Comparison of ENCODE assay signal across 12 cellular contexts in the genomic region with DNA sequence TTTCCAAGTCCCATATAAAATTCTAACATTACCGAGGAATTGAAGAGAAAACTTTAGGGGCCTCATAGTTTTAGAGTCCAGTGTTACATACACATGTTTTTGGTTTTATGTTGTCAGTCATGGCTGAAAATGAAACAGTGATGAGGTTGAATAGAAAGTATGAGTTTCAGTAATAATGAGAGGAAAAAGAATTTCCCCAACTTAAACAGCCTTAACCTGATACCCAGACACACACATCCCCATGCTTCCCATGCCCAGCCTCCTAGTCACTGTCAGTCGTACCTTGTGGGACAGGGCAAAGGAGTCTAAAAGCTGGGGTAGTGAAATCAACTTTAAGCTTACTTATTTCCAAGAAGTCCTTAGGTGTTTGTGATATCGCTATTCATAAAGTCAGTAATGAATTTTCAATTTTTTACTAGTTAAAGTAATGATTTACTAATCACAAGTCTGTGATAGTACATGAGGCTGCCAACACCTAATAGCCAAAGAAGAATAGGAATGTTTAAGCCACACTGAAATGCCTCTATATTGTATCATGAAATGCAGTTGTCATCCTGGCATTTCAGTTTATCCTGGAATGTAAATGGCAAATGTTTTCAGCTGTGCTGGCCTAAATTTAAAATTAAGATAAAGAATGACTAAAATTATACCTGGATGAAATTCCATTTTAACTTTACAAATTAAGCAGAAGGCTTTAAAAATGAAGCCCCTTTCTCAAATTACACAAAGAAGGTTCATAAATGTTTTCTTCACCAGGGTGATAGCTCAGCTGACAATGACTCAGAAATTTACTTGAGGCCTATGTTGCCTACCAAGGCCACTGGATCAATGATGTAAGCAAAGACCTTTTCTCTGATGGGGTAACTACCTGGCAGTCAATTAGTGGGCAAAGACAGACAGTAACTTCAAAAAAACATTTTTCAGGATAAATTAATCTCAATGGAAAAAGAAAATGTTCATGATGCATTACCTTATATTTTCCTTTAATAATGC. TPM values are rescaled to one million over a fixed set of nuclear protein-coding genes. Genes with fewer than 3 reads are reported as not detected.
DNase-seq lines count a peak whose midpoint lies in the region; ATAC-seq and TF ChIP-seq lines count a peak whose summit lies in the region.
"Had no signal": no experiment of that assay in that cellular context is flagged by ENCODE, and none has a peak within 500 bp of the region (broad histone marks: within the 10 kb centered on the region; RNA-seq: fewer than 3 reads in every experiment).

No MANE protein-coding gene starts in this region.

- TF ChIP-seq CTCF in nephron (IDR thresholded peaks at IDR 0.05; ENCODE audit: unreplicated experiment in 3 of 3): no peak

- peak; percentile 66 to 68 for ATAC-seq in activated CD4-positive, CD25-positive, alpha-beta regulatory T cell treated with anti-CD3 and anti-CD28 coated beads, Interleukin-2, amount 50 U/mL, for 24 hours
- ATAC-seq in GM21723 (IDR thresholded peaks at IDR 0.05; ENCODE audit: unreplicated experiment) (peak; percentile 89), HG03565 (IDR thresholded peaks at IDR 0.05; ENCODE audit: unreplicated experiment) (peak; percentile 88), left lobe of liver (no peak)

- peak overlapping the region; percentile 53 to 66 (median 60) for H3K27ac Mint-ChIP-seq in nephron

- H3K27me3 Mint-ChIP-seq in nephron (ENCODE audit: low read depth): no peaks in the 10 kb centered on the region

- peaks cover 22% of the 10 kb centered on the region for H3K36me3 Mint-ChIP-seq in nephron (ENCODE audit: low read depth)

- DNase-seq in activated CD4-positive, CD25-positive, alpha-beta regulatory T cell treated with anti-CD3 and anti-CD28 coated beads, Interleukin-2, amount 50 U/mL, for 72 hours: no peak
- no peak for DNase-seq in 8988T
- DNase-seq in left lobe of liver (ENCODE audit: low spot score): no peak
- DNase-seq in DMS153 (lab: John Stamatoyannopoulos, UW): no peak
- DNase-seq: foreskin fibroblast, occipital lobe had no signal

- H3K9me3 Mint-ChIP-seq in nephron: no peaks in the 10 kb centered on the region

- peaks cover 18% of the 10 kb centered on the region for H3K4me1 Mint-ChIP-seq in nephron

- peak overlapping the region in 1 of 3 experiments; percentile 65 for H3K4me3 Mint-ChIP-seq in nephron

RNA-seq across cellular contexts. Expression of a gene that starts 24.2 kb away (rescaled TPM):
- total RNA-seq in left lobe of liver: 1.2 TPM
- total RNA-seq: A673, H1 had no signal

RNA-seq across cellular contexts. Expression of a gene that starts 59.4 kb away (rescaled TPM):
- total RNA-seq in left lobe of liver: 0.28 TPM
- total RNA-seq: A673, H1, occipital lobe had no signal
